In the genomic region with DNA sequence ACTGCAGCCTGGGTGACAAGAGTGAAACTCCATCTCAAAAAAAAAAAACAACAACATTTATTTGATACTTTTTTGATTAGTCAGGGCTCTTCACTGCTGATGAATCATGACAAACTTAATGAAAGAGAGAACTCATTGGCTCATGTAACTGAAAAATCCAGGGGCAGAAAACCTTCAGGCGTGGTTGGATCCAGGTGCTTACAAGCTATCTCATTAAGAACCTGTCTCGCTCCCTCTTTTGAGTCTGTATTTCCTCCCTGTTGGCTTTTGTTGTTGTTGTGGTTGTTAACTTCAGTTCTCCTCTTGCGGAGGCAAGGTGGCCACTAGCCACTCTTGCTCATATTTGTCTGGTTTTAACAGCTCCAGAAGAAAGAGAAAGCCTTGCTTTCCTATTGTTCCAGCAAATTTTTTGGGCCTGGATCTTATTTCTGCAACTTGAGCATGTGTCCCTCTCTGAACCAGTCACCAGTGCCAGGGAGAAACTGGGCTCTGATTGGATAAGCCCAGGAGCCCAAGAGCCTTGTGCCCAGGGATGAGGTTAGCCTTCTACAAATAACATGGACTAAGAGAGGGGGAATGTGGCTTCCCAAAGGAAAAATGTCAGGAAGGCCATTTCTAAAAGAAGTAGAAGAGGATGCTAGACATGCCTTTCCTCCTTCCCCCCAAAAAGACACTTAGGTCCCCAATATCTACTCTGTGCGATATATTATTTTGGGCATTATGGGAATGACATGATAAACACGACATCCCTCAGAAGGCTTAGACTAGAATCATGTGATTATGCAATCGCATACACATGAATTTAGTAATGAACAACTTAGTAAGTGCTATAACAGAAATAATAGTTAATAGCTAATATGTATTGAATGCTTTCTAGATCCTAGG, we compare ENCODE assay signal across 14 cellular contexts.
DNase-seq lines count a peak whose midpoint lies in the region; ATAC-seq and TF ChIP-seq lines count a peak whose summit lies in the region.
"Had no signal": no experiment of that assay in that cellular context is flagged by ENCODE, and none has a peak within 500 bp of the region (broad histone marks: within the 10 kb centered on the region; RNA-seq: fewer than 3 reads in every experiment).

No MANE protein-coding gene starts in this region.

- H3K9me2 ChIP-seq in hepatocyte (replicated peaks; ENCODE audit: insufficient read depth), result no peaks in the 10 kb centered on the region

- TF ChIP-seq CTCF in Caco-2 (IDR thresholded peaks at IDR 0.05; ENCODE audit: insufficient read depth in 1 of 2, low read depth in 1 of 2, low read length in 1 of 2, severe bottlenecking in 1 of 2, unreplicated experiment in 1 of 2) (no peak), hepatocyte (IDR thresholded peaks at IDR 0.05; ENCODE audit: poor library complexity) (no peak), gastrocnemius medialis (IDR thresholded peaks at IDR 0.05 in 4 of 5, conservative IDR thresholded peaks at IDR 0.05 in 1 of 5) (no peak)

- intact Hi-C loops in Caco-2 (cut with micrococcal nuclease; ENCODE audit: unreplicated experiment), result no loop called here
- intact Hi-C loops in gastrocnemius medialis (cut with DNase I; ENCODE audit: low total_unique reads), result loop anchor here (5.0 kb wide), 1 partner anchor 65 kb away; the partner anchor contains the start of gene PHACTR2

- H3K9ac ChIP-seq in adipocyte (ENCODE audit: low read length), result peak overlapping the region; percentile 77

- peak overlapping the region; percentile 64 for H3K4me2 ChIP-seq in hepatocyte

- POLR2A ChIA-PET in Caco-2 (lab: Charles Lee), result no interaction called here

- H3K36me3 Mint-ChIP-seq in Caco-2 (ENCODE audit: insufficient read depth, unreplicated experiment), result peaks cover 12% of the 10 kb centered on the region

- no peak overlapping the region for H3K4me3 ChIP-seq in Caco-2 (ENCODE audit: low read depth, low read length)
- peak overlapping the region; percentile 67 for H3K4me3 ChIP-seq in adipocyte (ENCODE audit: low read length)
- H3K4me3 ChIP-seq in hepatocyte, result no peak overlapping the region
- H3K4me3 ChIP-seq in gastrocnemius medialis, result no peak overlapping the region
- H3K4me3 ChIP-seq: testis had no signal

- H3K4me3 Mint-ChIP-seq in Caco-2 (ENCODE audit: unreplicated experiment), result peak overlapping the region; percentile 69
- H3K4me3 Mint-ChIP-seq: activated naive CD4-positive, alpha-beta T cell treated with anti-CD3 and anti-CD28 coated beads, Interleukin-2, amount 50 U/mL, for 24 hours had no signal

- peaks cover 60% of the 10 kb centered on the region for H3K79me2 ChIP-seq in hepatocyte

- no peaks in the 10 kb centered on the region; the same call in 1 of the 2 replicates for H3K36me3 ChIP-seq in Caco-2 (ENCODE audit: control insufficient read depth, insufficient read depth, low read length)
- no peaks in the 10 kb centered on the region for H3K36me3 ChIP-seq in adipocyte (ENCODE audit: control insufficient read depth, insufficient read depth, low read length, severe bottlenecking)
- H3K36me3 ChIP-seq in hepatocyte (replicated peaks; ENCODE audit: insufficient read depth, low read depth), result no peaks in the 10 kb centered on the region
- no peaks in the 10 kb centered on the region for H3K36me3 ChIP-seq in gastrocnemius medialis

- no TSS peak for BruUV-seq in Caco-2 (replicated peaks; lab: Mats Ljungman, UMichigan)

- 93% methylated on average over 6 of the region's 6 CpGs for WGBS in hepatocyte (ENCODE audit: low lambda C conversion rate, missing lambda C conversion rate)

- H3K4me1 ChIP-seq in Caco-2 (peaks cover 52% of the 10 kb centered on the region), adipocyte (ENCODE audit: control insufficient read depth, insufficient read depth, low read length) (peaks cover 47% of the 10 kb centered on the region), hepatocyte (ENCODE audit: insufficient read depth) (peaks cover 47% of the 10 kb centered on the region), gastrocnemius medialis (peaks cover 42 to 51% of the 10 kb centered on the region in 2 donors)

- H3K27ac ChIP-seq in hepatocyte (peak overlapping the region; percentile 79), gastrocnemius medialis (peak overlapping the region; percentile 51 to 63 (median 57))
- H3K27ac ChIP-seq: VCaP had no signal

- no peaks in the 10 kb centered on the region for H4K20me1 ChIP-seq in hepatocyte (ENCODE audit: insufficient read depth, poor library complexity, severe bottlenecking)

- H3K27me3 ChIP-seq in Caco-2 (replicated peaks; ENCODE audit: control insufficient read depth, insufficient read depth, low read length), result no peaks in the 10 kb centered on the region
- H3K27me3 ChIP-seq in adipocyte (replicated peaks; ENCODE audit: control insufficient read depth, insufficient read depth, low read length), result no peaks in the 10 kb centered on the region
- no peaks in the 10 kb centered on the region for H3K27me3 ChIP-seq in hepatocyte
- H3K27me3 ChIP-seq in gastrocnemius medialis, result no peaks in the 10 kb centered on the region
- H3K27me3 ChIP-seq: testis had no signal

- in situ Hi-C loops in gastrocnemius medialis (cut with MboI; ENCODE audit: low sequenced_read_pairs in 4 of 4), result no loop called here

- peak overlapping the region; percentile 95 for H3K27ac Mint-ChIP-seq in Caco-2 (ENCODE audit: unreplicated experiment)
- H3K27ac Mint-ChIP-seq: activated naive CD4-positive, alpha-beta T cell treated with anti-CD3 and anti-CD28 coated beads, Interleukin-2, amount 50 U/mL, for 24 hours had no signal

- CTCF ChIA-PET in Caco-2 (lab: Charles Lee), result no interaction called here

- no peaks in the 10 kb centered on the region for H3K27me3 Mint-ChIP-seq in Caco-2 (ENCODE audit: insufficient read depth, unreplicated experiment)
- H3K27me3 Mint-ChIP-seq: activated naive CD4-positive, alpha-beta T cell treated with anti-CD3 and anti-CD28 coated beads, Interleukin-2, amount 50 U/mL, for 24 hours had no signal

- no peak overlapping the region for H2AFZ ChIP-seq in hepatocyte

- DNase-seq in Caco-2 (no peak), adipocyte (ENCODE audit: low read depth) (no peak), hepatocyte (ENCODE audit: low spot score) (no peak), gastrocnemius medialis (no peak), NCI-H510A treated with DMSO at 0.1 percent for 48 hours (lab: John Stamatoyannopoulos, UW) (no peak), AG08396 (ENCODE audit: low spot score) (no peak)
- DNase-seq: DMS 273 treated with DMSO at 0.1 percent for 48 hours, MM.1S, NCI-H2171 treated with DMSO at 0.1 percent for 48 hours had no signal

- no peaks in the 10 kb centered on the region for H3K9me3 Mint-ChIP-seq in Caco-2 (ENCODE audit: unreplicated experiment)
- H3K9me3 Mint-ChIP-seq: activated naive CD4-positive, alpha-beta T cell treated with anti-CD3 and anti-CD28 coated beads, Interleukin-2, amount 50 U/mL, for 24 hours had no signal

- H3K4me1 Mint-ChIP-seq in Caco-2 (ENCODE audit: low read depth, unreplicated experiment), result peaks cover 39% of the 10 kb centered on the region

- TF ChIP-seq POLR2A in gastrocnemius medialis (IDR thresholded peaks at IDR 0.05), result no peak

- no peaks in the 10 kb centered on the region for H3K9me3 ChIP-seq in Caco-2
- no peaks in the 10 kb centered on the region for H3K9me3 ChIP-seq in adipocyte (ENCODE audit: control insufficient read depth, low read length)
- no peaks in the 10 kb centered on the region for H3K9me3 ChIP-seq in hepatocyte (ENCODE audit: low read depth)
- no peaks in the 10 kb centered on the region for H3K9me3 ChIP-seq in gastrocnemius medialis
- H3K9me3 ChIP-seq: testis had no signal

- ATAC-seq in gastrocnemius medialis (no peak), GM19351 (IDR thresholded peaks at IDR 0.05; ENCODE audit: unreplicated experiment) (no peak), GM18520 (IDR thresholded peaks at IDR 0.05; ENCODE audit: unreplicated experiment) (no peak)
